21 cellular contexts compared by ENCODE assay signal in genomic region chr22:44372611-44373010, GRCh38. TPM values are rescaled to one million over a fixed set of nuclear protein-coding genes. Genes with fewer than 3 reads are reported as not detected.
"Had no signal": no experiment of that assay in that cellular context is flagged by ENCODE, and none has a peak within 500 bp of the region (broad histone marks: within the 10 kb centered on the region; RNA-seq: fewer than 3 reads in every experiment).

No MANE protein-coding gene starts in this region.

- FAIRE-seq: astrocyte, RCC 7860 had no signal

- H3K27ac ChIP-seq: VCaP had no signal

- ATAC-seq: activated CD4-positive, alpha-beta T cell treated with anti-CD3 and anti-CD28 coated beads for 36 hours; activated CD8-positive, alpha-beta T cell treated with anti-CD3 and anti-CD28 coated beads for 36 hours; activated naive CD8-positive, alpha-beta T cell treated with anti-CD3 and anti-CD28 coated beads, Interleukin-2, amount 50 U/mL, for 24 hours; activated T-cell treated with anti-CD3 and anti-CD28 coated beads, Interleukin-2, amount 50 U/mL, for 72 hours; PC-3 had no signal

- DNase-seq: activated CD4-positive, alpha-beta T cell treated with anti-CD3 and anti-CD28 coated beads for 36 hours; activated CD8-positive, alpha-beta memory T cell treated with anti-CD3 and anti-CD28 coated beads, Interleukin-2, amount 50 U/mL, for 4 hours; activated CD8-positive, alpha-beta T cell treated with anti-CD3 and anti-CD28 coated beads for 36 hours; activated naive CD8-positive, alpha-beta T cell treated with anti-CD3 and anti-CD28 coated beads, Interleukin-2, amount 50 U/mL, for 24 hours; activated T-cell treated with anti-CD3 and anti-CD28 coated beads, Interleukin-2, amount 50 U/mL, for 72 hours; amniotic stem cell; Kasumi-1; KBM-7; NCI-H146; NCI-H187 treated with DMSO at 0.1 percent for 48 hours; NCI-H2081 treated with DMSO at 0.1 percent for 48 hours; NCI-H446; NCI-H524; PC-3; SIG-M5; T-helper 1 cell had no signal

RNA-seq across cellular contexts. Expression of gene SHISAL1, which starts 59.9 kb away (rescaled TPM):
- total RNA-seq: activated CD4-positive, alpha-beta T cell treated with anti-CD3 and anti-CD28 coated beads for 36 hours; activated CD8-positive, alpha-beta T cell treated with anti-CD3 and anti-CD28 coated beads for 36 hours; activated T-cell treated with anti-CD3 and anti-CD28 coated beads, Interleukin-2, amount 50 U/mL, for 72 hours; activated T-helper 2 cell treated with anti-CD3 and anti-CD28 coated beads, Interferon-gamma antibody, Interleukin-2, Interleukin-4, amounts not matched to agents 10 μg/mL and 5 μg/mL and 100 μg/mL, durations not matched to agents 14 hours and 24 hours and 36 hours; T-helper 2 cell treated with Interferon-gamma antibody and Interleukin-4, amounts not matched to agents 100 ng/mL and 5 ng/mL, for 36 hours had no signal
